ENCODE assay signal across 15 cellular contexts in genomic region chr6:12048609-12049008, GRCh38. TPM values are rescaled to one million over a fixed set of nuclear protein-coding genes. Genes with fewer than 3 reads are reported as not detected.
DNase-seq lines count a peak whose midpoint lies in the region; ATAC-seq, FAIRE-seq and TF ChIP-seq lines count a peak whose summit lies in the region.
"Had no signal": no experiment of that assay in that cellular context is flagged by ENCODE, and none has a peak within 500 bp of the region (broad histone marks: within the 10 kb centered on the region; RNA-seq: fewer than 3 reads in every experiment).

No MANE protein-coding gene starts in this region.

- no peaks in the 10 kb centered on the region for H3K9me3 Mint-ChIP-seq in activated naive CD4-positive, alpha-beta T cell treated with anti-CD3 and anti-CD28 coated beads for 36 hours
- H3K9me3 Mint-ChIP-seq in stimulated activated naive CD8-positive, alpha-beta T cell treated with anti-CD3 and anti-CD28 coated beads, Interleukin-15, Interleukin-2, amounts not matched to agents 100 ng/mL and 50 ng/mL, for 24 hours, result no peaks in the 10 kb centered on the region

- peaks cover 16% of the 10 kb centered on the region for H3K36me3 Mint-ChIP-seq in activated naive CD4-positive, alpha-beta T cell treated with anti-CD3 and anti-CD28 coated beads for 36 hours (ENCODE audit: low read depth)
- H3K36me3 Mint-ChIP-seq in stimulated activated naive CD8-positive, alpha-beta T cell treated with anti-CD3 and anti-CD28 coated beads, Interleukin-15, Interleukin-2, amounts not matched to agents 100 ng/mL and 50 ng/mL, for 24 hours (ENCODE audit: low read depth), result peaks cover 27% of the 10 kb centered on the region

- H3K4me3 Mint-ChIP-seq in activated naive CD4-positive, alpha-beta T cell treated with anti-CD3 and anti-CD28 coated beads for 36 hours, result peak overlapping the region; percentile 7
- H3K4me3 Mint-ChIP-seq in stimulated activated naive CD8-positive, alpha-beta T cell treated with anti-CD3 and anti-CD28 coated beads, Interleukin-15, Interleukin-2, amounts not matched to agents 100 ng/mL and 50 ng/mL, for 24 hours, result peak overlapping the region; percentile 45

- no peak for FAIRE-seq in GM12878 (lab: Jason Lieb, UNC)

- H4K20me1 ChIP-seq in OCI-LY3 (ENCODE audit: insufficient read depth, low read length) (no peaks in the 10 kb centered on the region), GM12878 (ENCODE audit: control insufficient read depth, insufficient read depth) (no peaks in the 10 kb centered on the region)

- POLR2A ChIA-PET in GM12878 (lab: Charles Lee), result no interaction called here

- TSS peak; percentile 93 for BruUV-seq in GM12878 (replicated peaks; lab: Mats Ljungman, UMichigan)

- no peaks in the 10 kb centered on the region for H3K27me3 Mint-ChIP-seq in activated naive CD4-positive, alpha-beta T cell treated with anti-CD3 and anti-CD28 coated beads for 36 hours (ENCODE audit: low read depth)
- no peaks in the 10 kb centered on the region for H3K27me3 Mint-ChIP-seq in stimulated activated naive CD8-positive, alpha-beta T cell treated with anti-CD3 and anti-CD28 coated beads, Interleukin-15, Interleukin-2, amounts not matched to agents 100 ng/mL and 50 ng/mL, for 24 hours

- peaks cover 85% of the 10 kb centered on the region for H3K4me1 Mint-ChIP-seq in activated naive CD4-positive, alpha-beta T cell treated with anti-CD3 and anti-CD28 coated beads for 36 hours (ENCODE audit: low read depth)
- peaks cover 85% of the 10 kb centered on the region for H3K4me1 Mint-ChIP-seq in stimulated activated naive CD8-positive, alpha-beta T cell treated with anti-CD3 and anti-CD28 coated beads, Interleukin-15, Interleukin-2, amounts not matched to agents 100 ng/mL and 50 ng/mL, for 24 hours (ENCODE audit: low read depth)

- RAD21 ChIA-PET in GM12878 (lab: Charles Lee; ENCODE audit: unreplicated experiment), result interaction anchor here (1.0 to 2.2 kb wide), 5 partner anchors 10 to 38 kb away, joined by 3 to 9 read pairs (median 6); no protein-coding TSS in a partner anchor

- peak overlapping the region; percentile 93 for H3K4me2 ChIP-seq in OCI-LY3 (ENCODE audit: low read length)
- peak overlapping the region; percentile 58 for H3K4me2 ChIP-seq in GM12878 (ENCODE audit: control insufficient read depth, insufficient read depth)

- H3K9ac ChIP-seq in OCI-LY3 (ENCODE audit: low read length) (0 out of 2 replicates have a peak overlapping the region, but pooled peaks have one; percentile 6), GM12878 (ENCODE audit: control insufficient read depth, insufficient read depth, low read length) (peak overlapping the region; percentile 63)

- intact Hi-C loops in activated naive CD4-positive, alpha-beta T cell treated with anti-CD3 and anti-CD28 coated beads for 36 hours (cut with micrococcal nuclease), result loop anchor here (2.0 kb wide), 1 partner anchor 16 kb away; no protein-coding TSS in a partner anchor
- intact Hi-C loops in GM12878 (cut with micrococcal nuclease; ENCODE audit: unreplicated experiment), result loop anchor here (1.0 kb wide), 1 partner anchor 35 kb away; no protein-coding TSS in a partner anchor
- intact Hi-C loops in left ventricle myocardium superior (cut with micrococcal nuclease), result no loop called here

- no peak for DNase-seq in activated naive CD4-positive, alpha-beta T cell treated with anti-CD3 and anti-CD28 coated beads for 36 hours
- no peak for DNase-seq in activated naive CD4-positive, alpha-beta T cell treated with anti-CD3 and anti-CD28 coated beads, Interleukin-2, amount 50 U/mL, for 16 hours
- DNase-seq in GM12878 (ENCODE audit: low read depth, low spot score), result no peak
- no peak for DNase-seq in HPDE6-E6E7 (ENCODE audit: extremely low spot score)
- no peak for DNase-seq in left ventricle myocardium superior
- DNase-seq: DMS 273 treated with DMSO at 0.1 percent for 48 hours; effector memory CD4-positive, alpha-beta T cell; KG1; NCI-H1105; NK-92 treated with Interleukin-12 subunit alpha and Interleukin-12 subunit beta, amount 100 ng/mL, for 24 hours; stimulated activated CD4-positive, alpha-beta T cell treated with anti-CD3 and anti-CD28 coated beads, Interleukin-12 subunit alpha, Interleukin-12 subunit beta, amount 100 ng/mL, for 4 hours had no signal

- TF ChIP-seq RAD21 in GM12878 (IDR thresholded peaks at IDR 0.05; ENCODE audit: insufficient read depth, low read depth, low read length), result no peak

- no peak overlapping the region for H2AFZ ChIP-seq in OCI-LY3 (ENCODE audit: low read depth, low read length)
- H2AFZ ChIP-seq in GM12878 (ENCODE audit: control insufficient read depth, low read depth, low read length), result no peak overlapping the region

- TF ChIP-seq EP300 in GM12878 (IDR thresholded peaks at IDR 0.05; ENCODE audit: borderline replicate concordance in 1 of 2, control insufficient read depth in 1 of 2, low read depth in 2 of 2, low read length in 2 of 2), result no peak

- in situ Hi-C loops in GM12878 (cut with MboI), result no loop called here

- H3K9me3 ChIP-seq in OCI-LY3 (ENCODE audit: insufficient read depth, low read length) (peaks cover 6% of the 10 kb centered on the region; the same call in 1 of the 2 replicates), GM12878 (replicated peaks; ENCODE audit: control insufficient read depth, insufficient read depth, low read length) (no peaks in the 10 kb centered on the region; the same call in 2 of the 3 replicates)
- H3K9me3 ChIP-seq: vagina had no signal

- H3K27ac ChIP-seq in OCI-LY3 (ENCODE audit: low read length) (peak overlapping the region; percentile 64), GM12878 (ENCODE audit: control insufficient read depth, insufficient read depth) (peak overlapping the region; percentile 95)
- H3K27ac ChIP-seq: vagina had no signal

- H3K79me2 ChIP-seq in OCI-LY3 (ENCODE audit: low read length) (peaks cover 27% of the 10 kb centered on the region), GM12878 (ENCODE audit: control insufficient read depth, insufficient read depth, low read length) (peaks cover 79% of the 10 kb centered on the region)

- H3K27me3 ChIP-seq in OCI-LY3 (ENCODE audit: low read depth, low read length) (no peaks in the 10 kb centered on the region), GM12878 (replicated peaks in 1 of 2; ENCODE audit: control insufficient read depth in 2 of 2, insufficient read depth in 2 of 2, low read length in 1 of 2) (no peaks in the 10 kb centered on the region)
- H3K27me3 ChIP-seq: vagina had no signal

- no peak for TF ChIP-seq CTCF in OCI-LY3 (IDR thresholded peaks at IDR 0.05; ENCODE audit: low read depth, low read length)
- no peak for TF ChIP-seq CTCF in GM12878 (IDR thresholded peaks at IDR 0.05 in 2 of 3, conservative IDR thresholded peaks at IDR 0.05 in 1 of 3; ENCODE audit: control insufficient read depth in 2 of 3, extremely low read depth in 1 of 3, insufficient read depth in 1 of 3, low read depth in 3 of 3, low read length in 3 of 3)

- H3K36me3 ChIP-seq in OCI-LY3 (replicated peaks; ENCODE audit: low read depth, low read length) (peaks cover 2% of the 10 kb centered on the region), GM12878 (ENCODE audit: control insufficient read depth in 2 of 2, insufficient read depth in 2 of 2, low read length in 1 of 2) (no peaks in the 10 kb centered on the region; a peak in 1 of 4 replicates)
- H3K36me3 ChIP-seq: vagina had no signal

- CTCF ChIA-PET in activated naive CD4-positive, alpha-beta T cell treated with anti-CD3 and anti-CD28 coated beads for 36 hours (lab: Charles Lee), result no interaction called here
- CTCF ChIA-PET in GM12878 (lab: Yijun Ruan, JAX), result interaction anchor here (1.1 to 1.6 kb wide), 3 partner anchors 12 to 393 kb away, joined by 4 to 5 read pairs (median 4); no protein-coding TSS in a partner anchor

- SMC1A ChIA-PET in GM12878 (lab: Charles Lee; ENCODE audit: uncharacterized antibody, unreplicated experiment), result interaction anchor here (0.9 to 2.2 kb wide), 17 partner anchors 10 to 393 kb away, joined by 3 to 13 read pairs (median 5); no protein-coding TSS in a partner anchor

- H3K4me3 ChIP-seq in OCI-LY3 (ENCODE audit: low read length) (no peak overlapping the region), GM12878 (0 out of 2 replicates have a peak overlapping the region, but pooled peaks have one; percentile 26)
- H3K4me3 ChIP-seq: vagina had no signal

- no peak for TF ChIP-seq POLR2A in GM12878 (IDR thresholded peaks at IDR 0.05; ENCODE audit: low read depth, low read length)

- H3K27ac Mint-ChIP-seq in activated naive CD4-positive, alpha-beta T cell treated with anti-CD3 and anti-CD28 coated beads for 36 hours, result peak overlapping the region; percentile 89
- peak overlapping the region; percentile 97 for H3K27ac Mint-ChIP-seq in stimulated activated naive CD8-positive, alpha-beta T cell treated with anti-CD3 and anti-CD28 coated beads, Interleukin-15, Interleukin-2, amounts not matched to agents 100 ng/mL and 50 ng/mL, for 24 hours

- WGBS in GM12878 (ENCODE audit: insufficient coverage, insufficient replicate concordance, low lambda C conversion rate, missing lambda C conversion rate), result 0% methylated on average over 2 of the region's 2 CpGs

- peaks cover 69% of the 10 kb centered on the region for H3K4me1 ChIP-seq in OCI-LY3 (ENCODE audit: low read length)
- H3K4me1 ChIP-seq in GM12878 (ENCODE audit: control insufficient read depth, insufficient read depth, low read length), result peaks cover 51% of the 10 kb centered on the region

- ATAC-seq in GM12878 (no peak), HG02938 (IDR thresholded peaks at IDR 0.05; ENCODE audit: unreplicated experiment) (no peak), left ventricle myocardium superior (no peak)

TF ChIP-seq in GM12878, 131 proteins besides CTCF, POLR2A, EP300 and RAD21 (continues in another document):
- TF ChIP-seq ZSCAN29 (IDR thresholded peaks at IDR 0.05) (no peak), DPF2 (IDR thresholded peaks at IDR 0.05) (no peak), HDGF (IDR thresholded peaks at IDR 0.05) (no peak)

RNA-seq across cellular contexts. Expression of gene HIVEP1, which starts 36.5 kb away (rescaled TPM):
- total RNA-seq in activated naive CD4-positive, alpha-beta T cell treated with anti-CD3 and anti-CD28 coated beads for 36 hours, result 10 to 100 TPM; 43.6 to 47.9 TPM
- 251 and 262 TPM in 2 replicates for total RNA-seq in GM12878 (2013; cell fraction: nucleolus; rRNA removed)
- total RNA-seq in GM12878 (2014; rRNA removed) (32.2 and 33.7 TPM in 2 replicates), GM12878 (2014; rRNA removed; fragmentation: Illumina TruSeq; extraction: Trizol) (37.0 and 39.1 TPM in 2 replicates), GM12878 (2021) (37.5 and 37.7 TPM in 2 replicates), left ventricle myocardium superior (13.4 TPM)
- 14.0 TPM for polyA plus RNA-seq in GM12878 (2011; ENCODE audit: low read depth)
- polyA plus RNA-seq in GM12878 (2011; rRNA removed) (13.6 and 19.7 TPM in 2 replicates), GM12878 (2014; fragmentation: Illumina TruSeq; extraction: Trizol) (31.1 and 40.9 TPM in 2 replicates), GM12878 (2014; fragmentation: Nextera tagmentation; extraction: Ambion mirVana) (1 to 10 TPM; 4.3 to 6.7 TPM), GM12878 (2014; rRNA removed) (22.5 and 23.5 TPM in 2 replicates), GM12878 (2016; fragmentation: Nextera tagmentation; extraction: Ambion mirVana) (10 to 100 TPM; 11.9 to 13.2 TPM)
- 23.6 and 25.1 TPM in 2 replicates for polyA plus RNA-seq in GM12878 (2011; cell fraction: cytosol; rRNA removed)
- polyA plus RNA-seq in GM12878 (2011; cell fraction: nucleus; rRNA removed), result 36.9 and 47.3 TPM in 2 replicates
- polyA plus RNA-seq in GM12878 (2012), result 14.9 and 17.9 TPM in 2 replicates
- 71.2 and 77.4 TPM in 2 replicates for polyA minus RNA-seq in GM12878 (2011; rRNA and poly(A)+ RNA removed)
- polyA minus RNA-seq in GM12878 (2011; cell fraction: cytosol; rRNA and poly(A)+ RNA removed), result 17.7 and 17.9 TPM in 2 replicates
- polyA minus RNA-seq in GM12878 (2011; cell fraction: nucleus; rRNA and poly(A)+ RNA removed), result 62.4 and 93.5 TPM in 2 replicates
